ENCODE assay signal across 35 cellular contexts in genomic region chr1:44679468-44679867, GRCh38. TPM values are rescaled to one million over a fixed set of nuclear protein-coding genes. Genes with fewer than 3 reads are reported as not detected.
"Had no signal": no experiment of that assay in that cellular context is flagged by ENCODE, and none has a peak within 500 bp of the region (broad histone marks: within the 10 kb centered on the region; RNA-seq: fewer than 3 reads in every experiment).

No MANE protein-coding gene starts in this region.

- H3K27ac ChIP-seq: brain microvascular endothelial cell, esophagus muscularis mucosa, gastroesophageal sphincter, WERI-Rb-1 had no signal

- FAIRE-seq: astrocyte, bronchial epithelial cell, colon had no signal

- H3K4me3 ChIP-seq: esophagus muscularis mucosa, gastroesophageal sphincter had no signal

- H3K9me3 ChIP-seq: esophagus muscularis mucosa, gastroesophageal sphincter had no signal

- DNase-seq: activated B cell treated with CpG ODN at 0.5 μM for 24 hours; activated CD4-positive, alpha-beta T cell treated with anti-CD3 and anti-CD28 coated beads for 48 hours; activated CD4-positive, alpha-beta T cell treated with anti-CD3 and anti-CD28 coated beads, Interleukin-2, amount 50 U/mL, for 1 hour; activated CD4-positive, alpha-beta T cell treated with anti-CD3 and anti-CD28 coated beads, Interleukin-2, amount 50 U/mL, for 48 hours; activated CD8-positive, alpha-beta memory T cell treated with anti-CD3 and anti-CD28 coated beads for 24 hours; activated CD8-positive, alpha-beta T cell treated with anti-CD3 and anti-CD28 coated beads for 36 hours; activated effector memory CD4-positive, alpha-beta T cell treated with Interleukin-2 at 50 U/mL for 16 hours; activated gamma-delta T cell treated with Interleukin-2 at 50 U/mL for 16 hours; activated naive CD4-positive, alpha-beta T cell treated with anti-CD3 and anti-CD28 coated beads, Interleukin-2, amount 50 U/mL, for 16 hours; activated naive CD4-positive, alpha-beta T cell treated with Interleukin-2 at 50 U/mL for 16 hours; activated T-cell treated with anti-CD3 and anti-CD28 coated beads, Interleukin-2, amount 50 U/mL, for 4 hours; amniotic stem cell; anterior cingulate cortex; brain microvascular endothelial cell; cortex of kidney; dermis blood vessel endothelial cell; effector CD4-positive, alpha-beta T cell; effector memory CD8-positive, alpha-beta T cell; erythroblast; foreskin melanocyte; head of caudate nucleus; T-helper 2 cell; WERI-Rb-1 had no signal

- ATAC-seq: activated CD4-positive, CD25-positive, alpha-beta regulatory T cell treated with anti-CD3 and anti-CD28 coated beads, Interleukin-2, amount 50 U/mL, for 24 hours; activated CD8-positive, alpha-beta T cell treated with anti-CD3 and anti-CD28 coated beads for 36 hours; activated T-cell treated with anti-CD3 and anti-CD28 coated beads, Interleukin-2, amount 50 U/mL, for 4 hours; activated T-helper 17 cell treated with anti-CD3 and anti-CD28 coated beads, Interleukin-2, amount 50 U/mL, for 72 hours; effector memory CD8-positive, alpha-beta T cell; gastroesophageal sphincter had no signal

- H3K36me3 ChIP-seq: brain microvascular endothelial cell, esophagus muscularis mucosa, gastroesophageal sphincter, WERI-Rb-1 had no signal

- H3K27me3 ChIP-seq: brain microvascular endothelial cell, esophagus muscularis mucosa, gastroesophageal sphincter had no signal

RNA-seq across cellular contexts. Expression of gene ARMH1, which starts 5.0 kb away (rescaled TPM):
- total RNA-seq: bronchial epithelial cell, dermis blood vessel endothelial cell, glomerular endothelial cell had no signal

RNA-seq across cellular contexts. Expression of gene RNU5D-1, which starts 51.5 kb away (rescaled TPM):
- total RNA-seq: activated B cell treated with CpG ODN at 0.5 μM for 24 hours; activated CD8-positive, alpha-beta T cell treated with anti-CD3 and anti-CD28 coated beads for 36 hours; activated T-cell treated with anti-CD3 and anti-CD28 coated beads, Interleukin-2, amount 50 U/mL, for 4 hours; activated T-helper 17 cell treated with anti-CD3 and anti-CD28 coated beads, Interleukin-2, amount 50 U/mL, for 72 hours; astrocyte; bronchial epithelial cell; cardiac septum; cerebellum; dermis blood vessel endothelial cell; esophagus muscularis mucosa; gastroesophageal sphincter; glomerular endothelial cell; T-helper 1 cell treated with Interleukin-12 subunit alpha and Interleukin-12 subunit beta and Interleukin-4 antibody, amounts not matched to agents 30 ng/mL and 1 ng/mL, for 36 hours had no signal
- polyA plus RNA-seq: adipose tissue had no signal
